ENCODE assay signal across 7 cellular contexts in the genomic region with DNA sequence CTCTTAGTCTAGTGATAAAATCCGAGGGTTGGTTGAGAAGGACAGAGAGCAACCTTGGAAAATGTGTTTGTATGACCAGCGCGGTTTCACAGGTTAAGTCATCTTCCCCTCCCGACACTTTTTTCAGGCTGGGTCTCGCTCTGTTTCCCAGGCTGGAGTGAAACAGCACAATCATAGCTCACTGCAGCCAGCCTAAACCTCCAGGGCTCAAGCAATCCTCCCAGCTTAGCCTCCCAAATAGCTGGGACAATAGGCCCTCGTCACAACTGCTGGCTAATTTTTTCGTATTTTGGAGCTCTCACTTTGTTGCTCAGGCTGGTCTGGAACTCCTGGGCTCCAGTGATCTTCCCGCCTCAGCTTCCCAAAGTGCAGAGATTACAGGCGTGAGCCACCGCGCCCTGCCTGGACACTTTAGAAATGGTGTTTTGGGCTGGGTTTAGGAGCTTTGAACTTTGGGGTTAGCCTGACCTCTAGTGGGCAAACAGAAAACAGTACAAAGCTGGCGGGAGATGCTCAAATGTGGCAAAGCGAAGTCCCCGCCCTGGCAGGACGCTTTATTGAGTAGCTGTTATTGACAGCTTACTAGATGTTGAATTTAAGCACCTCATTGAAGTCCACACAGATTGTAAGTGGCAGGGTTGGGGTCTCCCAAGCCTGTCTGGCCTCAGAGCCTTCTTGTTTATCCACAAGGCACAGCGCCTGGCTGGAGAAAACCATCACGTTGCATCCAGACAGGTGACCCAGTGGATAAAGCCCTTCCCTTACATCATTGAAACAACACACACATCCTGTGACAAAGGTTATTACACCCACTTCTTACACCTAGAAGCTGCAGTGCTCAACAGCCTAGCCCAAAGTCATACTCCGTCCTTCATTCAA. TPM values are rescaled to one million over a fixed set of nuclear protein-coding genes. Genes with fewer than 3 reads are reported as not detected.
DNase-seq lines count a peak whose midpoint lies in the region; ATAC-seq and TF ChIP-seq lines count a peak whose summit lies in the region.

No MANE protein-coding gene starts in this region.

- peak; percentile 82 to 84 for ATAC-seq in activated T-cell treated with anti-CD3 and anti-CD28 coated beads, Interleukin-2, amount 50 U/mL, for 72 hours (replicated peaks in 1 of 2)

- POLR2A ChIA-PET in PC-9 (lab: Charles Lee; ENCODE audit: unreplicated experiment), result interaction anchor here (0.6 to 0.8 kb wide), 2 partner anchors 17 to 201 kb away, joined by 4 to 25 read pairs; no protein-coding TSS in a partner anchor

- H4K20me1 ChIP-seq in PC-9 (ENCODE audit: insufficient read depth), result no peaks in the 10 kb centered on the region

- H3K4me1 Mint-ChIP-seq in activated T-cell treated with anti-CD3 and anti-CD28 coated beads, Interleukin-2, amount 50 U/mL, for 72 hours (ENCODE audit: low read depth), result no peaks in the 10 kb centered on the region

- no peak overlapping the region for H3K27ac ChIP-seq in PC-9
- H3K27ac ChIP-seq in tibial nerve, result no peak overlapping the region

- no peaks in the 10 kb centered on the region for H3K9me2 ChIP-seq in PC-9 (ENCODE audit: insufficient read depth)

- no peak overlapping the region for H3K4me3 Mint-ChIP-seq in activated T-cell treated with anti-CD3 and anti-CD28 coated beads, Interleukin-2, amount 50 U/mL, for 72 hours

- BruUV-seq in PC-9 (replicated peaks; lab: Mats Ljungman, UMichigan), result no TSS peak

- peaks cover 35% of the 10 kb centered on the region for H3K27me3 ChIP-seq in PC-9 (ENCODE audit: insufficient read depth, low read depth)
- H3K27me3 ChIP-seq in tibial nerve, result no peaks in the 10 kb centered on the region

- TF ChIP-seq EP300 in tibial nerve (IDR thresholded peaks at IDR 0.05), result no peak

- no peaks in the 10 kb centered on the region for H3K36me3 ChIP-seq in PC-9 (ENCODE audit: low read depth)
- H3K36me3 ChIP-seq in tibial nerve, result no peaks in the 10 kb centered on the region

- H3K4me1 ChIP-seq in PC-9 (replicated peaks; ENCODE audit: insufficient read depth) (no peaks in the 10 kb centered on the region), tibial nerve (no peaks in the 10 kb centered on the region)

- no peaks in the 10 kb centered on the region for H3F3A ChIP-seq in PC-9 (ENCODE audit: insufficient read depth, low read depth)

- CTCF ChIA-PET in PC-9 (lab: Charles Lee), result interaction anchor here (0.6 to 1.6 kb wide), 9 partner anchors 13 to 928 kb away, joined by 3 to 15 read pairs (median 3); no protein-coding TSS in a partner anchor

- no peaks in the 10 kb centered on the region for H3K9me3 Mint-ChIP-seq in activated T-cell treated with anti-CD3 and anti-CD28 coated beads, Interleukin-2, amount 50 U/mL, for 72 hours

- no peak for TF ChIP-seq POLR2A in tibial nerve (IDR thresholded peaks at IDR 0.05)

- no peaks in the 10 kb centered on the region for H3K36me3 Mint-ChIP-seq in activated T-cell treated with anti-CD3 and anti-CD28 coated beads, Interleukin-2, amount 50 U/mL, for 72 hours (ENCODE audit: insufficient read depth in 2 of 2)

- H3K4me3 ChIP-seq in PC-9, result no peak overlapping the region
- H3K4me3 ChIP-seq in fibroblast of the aortic adventitia (ENCODE audit: low read depth, low read length), result no peak overlapping the region
- no peak overlapping the region for H3K4me3 ChIP-seq in tibial nerve

- H3K9me3 ChIP-seq in PC-9 (ENCODE audit: insufficient read depth, low read depth) (no peaks in the 10 kb centered on the region), tibial nerve (no peaks in the 10 kb centered on the region)

- H3K79me2 ChIP-seq in PC-9 (ENCODE audit: low read depth), result no peaks in the 10 kb centered on the region

- no peaks in the 10 kb centered on the region for H3K27me3 Mint-ChIP-seq in activated T-cell treated with anti-CD3 and anti-CD28 coated beads, Interleukin-2, amount 50 U/mL, for 72 hours (ENCODE audit: low read depth)

- H2AFZ ChIP-seq in PC-9, result no peak overlapping the region

- DNase-seq in GM10266 (ENCODE audit: extremely low spot score) (peak; percentile 69), HT-29 (ENCODE audit: low spot score) (peak; percentile 75), PC-9 (peak; percentile 50 to 57), fibroblast of the aortic adventitia (ENCODE audit: low read depth) (peak; percentile 78), occipital lobe (lab: John Stamatoyannopoulos, UW) (peak; percentile 38), tibial nerve (ENCODE audit: low spot score in 2 of 2) (peak in 1 of 2 donors; percentile 41)
- peak; percentile 46 to 61 for DNase-seq in activated T-cell treated with anti-CD3 and anti-CD28 coated beads, Interleukin-2, amount 50 U/mL, for 72 hours

- 33 to 44% methylated on average over 18 of the region's 18 CpGs for WGBS in tibial nerve, 2 donors

- H3K27ac Mint-ChIP-seq in activated T-cell treated with anti-CD3 and anti-CD28 coated beads, Interleukin-2, amount 50 U/mL, for 72 hours, result no peak overlapping the region

- intact Hi-C loops in PC-9 (cut with micrococcal nuclease; ENCODE audit: unreplicated experiment), result loop anchor here (1.0 to 5.0 kb wide), 5 partner anchors 95 to 947 kb away; a partner anchor contains a TSS

- TF ChIP-seq CTCF in GM10266 (IDR thresholded peaks at IDR 0.05; ENCODE audit: control insufficient read depth, insufficient read depth, low read depth, missing control alignments), result peak; percentile 78
- TF ChIP-seq CTCF in PC-9 (conservative IDR thresholded peaks at IDR 0.05), result peak; percentile 81
- peak; percentile 68 for TF ChIP-seq CTCF in fibroblast of the aortic adventitia (IDR thresholded peaks at IDR 0.05; ENCODE audit: insufficient read depth, low read length)
- peak; percentile 65 to 69 (median 66) for TF ChIP-seq CTCF in tibial nerve (IDR thresholded peaks at IDR 0.05)

- H3K4me2 ChIP-seq in PC-9, result no peak overlapping the region

RNA-seq across cellular contexts. Expression of a gene that starts 34.7 kb away (rescaled TPM):
- 16.4 and 23.6 TPM in 2 replicates for total RNA-seq in HT-29 (2014; rRNA removed; shearing (Covaris generic))
- total RNA-seq in PC-9 (2021) (76.6 and 86.7 TPM in 2 replicates), fibroblast of the aortic adventitia (ENCODE audit: low replicate concordance) (30.7 and 37.6 TPM in 2 replicates), occipital lobe (47.6 TPM), tibial nerve (100 to 1,000 TPM in 1 of 4 donors, 10 to 100 TPM in 3; 39.0 to 110 (median 53.5) TPM)
- 10 to 100 TPM; 91.3 to 94.1 TPM for total RNA-seq in activated T-cell treated with anti-CD3 and anti-CD28 coated beads, Interleukin-2, amount 50 U/mL, for 72 hours
